Comparison of ENCODE assay signal across 11 cellular contexts in the genomic region with DNA sequence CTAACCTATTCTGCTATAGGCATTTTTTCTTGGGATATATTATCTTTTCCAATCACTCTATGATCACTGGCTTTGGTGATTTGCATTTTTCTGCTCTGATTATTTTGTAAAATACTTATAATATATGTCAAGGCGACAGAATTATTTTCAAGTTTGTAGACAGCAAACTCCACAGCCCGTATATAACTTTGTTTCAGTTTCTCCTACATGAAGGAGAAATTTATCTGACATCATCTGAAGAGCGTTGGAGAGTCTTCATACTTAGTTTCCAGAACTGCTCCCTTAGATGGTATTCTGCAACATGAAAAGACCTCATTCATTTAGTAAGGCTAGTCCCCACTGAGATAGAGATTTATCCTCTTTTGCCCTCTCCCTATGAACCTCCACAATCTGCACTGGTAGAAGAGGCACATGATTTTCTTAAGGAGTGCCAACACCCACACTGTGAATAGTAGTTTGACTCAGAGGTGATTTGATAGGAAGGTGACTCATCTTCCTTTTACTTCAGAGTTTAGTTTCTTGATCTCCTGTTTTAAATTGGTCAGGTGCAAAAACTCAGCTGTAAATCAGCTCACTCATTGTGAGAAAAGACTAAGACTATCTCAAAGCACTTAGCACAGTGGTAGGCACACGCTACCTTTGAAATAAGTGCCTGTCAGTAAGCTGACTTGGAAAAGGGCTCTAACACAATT.
DNase-seq lines count a peak whose midpoint lies in the region; ATAC-seq and TF ChIP-seq lines count a peak whose summit lies in the region.
"Had no signal": no experiment of that assay in that cellular context is flagged by ENCODE, and none has a peak within 500 bp of the region (broad histone marks: within the 10 kb centered on the region; RNA-seq: fewer than 3 reads in every experiment).

No MANE protein-coding gene starts in this region.

- H3K27ac ChIP-seq in OCI-LY3 (ENCODE audit: low read length) (peak overlapping the region; percentile 64), fibroblast of lung (ENCODE audit: insufficient read depth, low read length) (no peak overlapping the region), testis (no peak overlapping the region), uterus (no peak overlapping the region)

- H3K4me3 ChIP-seq in OCI-LY3 (ENCODE audit: low read length) = peak overlapping the region; percentile 48
- H3K4me3 ChIP-seq in fibroblast of lung (replicated peaks in 1 of 4; ENCODE audit: control extremely low read depth in 1 of 4, insufficient read depth in 1 of 4, low read depth in 3 of 4, low read length in 4 of 4) = no peak overlapping the region
- H3K4me3 ChIP-seq in testis = no peak overlapping the region
- no peak overlapping the region for H3K4me3 ChIP-seq in uterus
- H3K4me3 ChIP-seq: lung had no signal

- peaks cover 4% of the 10 kb centered on the region for H3K27me3 Mint-ChIP-seq in activated CD4-positive, alpha-beta T cell treated with anti-CD3 and anti-CD28 coated beads for 36 hours

- H3K9me3 ChIP-seq in OCI-LY3 (ENCODE audit: insufficient read depth, low read length) (0 out of 2 replicates have a peak, but pooled peaks cover 5% of the 10 kb centered on the region), fibroblast of lung (ENCODE audit: control insufficient read depth, insufficient read depth, low read depth, low read length) (no peaks in the 10 kb centered on the region), testis (no peaks in the 10 kb centered on the region), uterus (no peaks in the 10 kb centered on the region)

- 71 to 76% methylated on average over 4 of the region's 4 CpGs for WGBS in testis, 2 donors

- peak; percentile 97 for ATAC-seq in activated CD4-positive, alpha-beta T cell treated with anti-CD3 and anti-CD28 coated beads for 36 hours
- peak; percentile 51 for ATAC-seq in stimulated activated effector memory CD8-positive, alpha-beta T cell treated with anti-CD3 and anti-CD28 coated beads, Interleukin-12 subunit alpha, Interleukin-12 subunit beta, amount 100 ng/mL, for 72 hours

- no peaks in the 10 kb centered on the region for H3K36me3 Mint-ChIP-seq in activated CD4-positive, alpha-beta T cell treated with anti-CD3 and anti-CD28 coated beads for 36 hours (ENCODE audit: low read depth)
- H3K36me3 Mint-ChIP-seq in stimulated activated effector memory CD8-positive, alpha-beta T cell treated with anti-CD3 and anti-CD28 coated beads, Interleukin-12 subunit alpha, Interleukin-12 subunit beta, amount 100 ng/mL, for 72 hours = no peaks in the 10 kb centered on the region

- TF ChIP-seq CTCF in OCI-LY3 (IDR thresholded peaks at IDR 0.05; ENCODE audit: low read depth, low read length) (no peak), fibroblast of lung (conservative IDR thresholded peaks at IDR 0.05 in 1 of 2, IDR thresholded peaks at IDR 0.05 in 1 of 2; ENCODE audit: low read depth in 1 of 2, low read length in 2 of 2) (no peak), testis (IDR thresholded peaks at IDR 0.05) (no peak), uterus (IDR thresholded peaks at IDR 0.05) (no peak)

- H3K4me2 ChIP-seq in OCI-LY3 (ENCODE audit: low read length) = peak overlapping the region; percentile 51
- H3K4me2 ChIP-seq in fibroblast of lung (ENCODE audit: extremely low read depth, insufficient read depth, low read length) = no peak overlapping the region

- H3K79me2 ChIP-seq in OCI-LY3 (ENCODE audit: low read length) (no peaks in the 10 kb centered on the region), fibroblast of lung (ENCODE audit: control insufficient read depth, insufficient read depth, low read length) (no peaks in the 10 kb centered on the region)

- no peak overlapping the region for H3K27ac Mint-ChIP-seq in activated CD4-positive, alpha-beta T cell treated with anti-CD3 and anti-CD28 coated beads for 36 hours
- no peak overlapping the region for H3K27ac Mint-ChIP-seq in stimulated activated effector memory CD8-positive, alpha-beta T cell treated with anti-CD3 and anti-CD28 coated beads, Interleukin-12 subunit alpha, Interleukin-12 subunit beta, amount 100 ng/mL, for 72 hours

- H3K9ac ChIP-seq in OCI-LY3 (ENCODE audit: low read length) = peak overlapping the region; percentile 36; the same call in 1 of the 2 replicates
- H3K9ac ChIP-seq in fibroblast of lung (ENCODE audit: insufficient read depth, low read length) = no peak overlapping the region

- H3K27me3 ChIP-seq in OCI-LY3 (ENCODE audit: low read depth, low read length) (no peaks in the 10 kb centered on the region), fibroblast of lung (ENCODE audit: control insufficient read depth, insufficient read depth, low read length) (no peaks in the 10 kb centered on the region), testis (no peaks in the 10 kb centered on the region), uterus (no peaks in the 10 kb centered on the region)

- DNase-seq in activated CD4-positive, alpha-beta T cell treated with anti-CD3 and anti-CD28 coated beads for 36 hours = no peak
- DNase-seq in activated CD4-positive, alpha-beta T cell treated with anti-CD3 and anti-CD28 coated beads for 48 hours = no peak
- DNase-seq in fibroblast of lung (ENCODE audit: low read depth in 2 of 2) = peak; percentile 45 to 80
- no peak for DNase-seq in stimulated activated effector memory CD8-positive, alpha-beta T cell treated with anti-CD3 and anti-CD28 coated beads, Interleukin-12 subunit alpha, Interleukin-12 subunit beta, amount 100 ng/mL, for 72 hours (ENCODE audit: low spot score in 2 of 2)
- no peak for DNase-seq in NCI-H2107 treated with DMSO at 0.1 percent for 48 hours (lab: John Stamatoyannopoulos, UW; ENCODE audit: unreplicated experiment)
- no peak for DNase-seq in testis
- DNase-seq in uterus = no peak
- DNase-seq: aorta, NCI-H1436 had no signal

- no peaks in the 10 kb centered on the region for H4K20me1 ChIP-seq in OCI-LY3 (ENCODE audit: insufficient read depth, low read length)
- H4K20me1 ChIP-seq in fibroblast of lung (ENCODE audit: control insufficient read depth, extremely low read depth, insufficient read depth, low read length) = no peaks in the 10 kb centered on the region

- no peak overlapping the region for H3K4me3 Mint-ChIP-seq in activated CD4-positive, alpha-beta T cell treated with anti-CD3 and anti-CD28 coated beads for 36 hours
- H3K4me3 Mint-ChIP-seq in stimulated activated effector memory CD8-positive, alpha-beta T cell treated with anti-CD3 and anti-CD28 coated beads, Interleukin-12 subunit alpha, Interleukin-12 subunit beta, amount 100 ng/mL, for 72 hours = no peak overlapping the region

- TF ChIP-seq POLR2A in testis (IDR thresholded peaks at IDR 0.05) = no peak
- TF ChIP-seq POLR2A in uterus (IDR thresholded peaks at IDR 0.05) = no peak

- H2AFZ ChIP-seq in OCI-LY3 (ENCODE audit: low read depth, low read length) (peak overlapping the region; percentile 18; the same call in 1 of the 2 replicates), fibroblast of lung (ENCODE audit: low read length) (no peak overlapping the region)

- peaks cover 9% of the 10 kb centered on the region for H3K4me1 Mint-ChIP-seq in activated CD4-positive, alpha-beta T cell treated with anti-CD3 and anti-CD28 coated beads for 36 hours
- no peaks in the 10 kb centered on the region for H3K4me1 Mint-ChIP-seq in stimulated activated effector memory CD8-positive, alpha-beta T cell treated with anti-CD3 and anti-CD28 coated beads, Interleukin-12 subunit alpha, Interleukin-12 subunit beta, amount 100 ng/mL, for 72 hours

- H3K4me1 ChIP-seq in OCI-LY3 (ENCODE audit: low read length) = peaks cover 27% of the 10 kb centered on the region
- no peaks in the 10 kb centered on the region for H3K4me1 ChIP-seq in fibroblast of lung (ENCODE audit: control insufficient read depth, extremely low read depth, insufficient read depth, low read length)
- no peaks in the 10 kb centered on the region for H3K4me1 ChIP-seq in testis
- no peaks in the 10 kb centered on the region for H3K4me1 ChIP-seq in uterus

- intact Hi-C loops in activated CD4-positive, alpha-beta T cell treated with anti-CD3 and anti-CD28 coated beads for 36 hours (cut with DNase I, micrococcal nuclease) = loop anchor here in 1 of 2 experiments (1.0 kb wide), 1 partner anchor 473 kb away; no protein-coding TSS in a partner anchor
- intact Hi-C loops in testis (cut with DNase I; ENCODE audit: low total_unique reads) = no loop called here
- intact Hi-C loops in uterus (cut with DNase I; ENCODE audit: low total_unique reads) = no loop called here

- H3K9me3 Mint-ChIP-seq in activated CD4-positive, alpha-beta T cell treated with anti-CD3 and anti-CD28 coated beads for 36 hours (ENCODE audit: low read depth) = peaks cover 6% of the 10 kb centered on the region
- peaks cover 10% of the 10 kb centered on the region for H3K9me3 Mint-ChIP-seq in stimulated activated effector memory CD8-positive, alpha-beta T cell treated with anti-CD3 and anti-CD28 coated beads, Interleukin-12 subunit alpha, Interleukin-12 subunit beta, amount 100 ng/mL, for 72 hours

- H3K36me3 ChIP-seq in OCI-LY3 (replicated peaks; ENCODE audit: low read depth, low read length) (peaks cover 3% of the 10 kb centered on the region), fibroblast of lung (ENCODE audit: control insufficient read depth, insufficient read depth, low read length) (no peaks in the 10 kb centered on the region), testis (ENCODE audit: low read depth, missing control alignments) (no peaks in the 10 kb centered on the region), uterus (no peaks in the 10 kb centered on the region)

- CTCF ChIA-PET in activated CD4-positive, alpha-beta T cell treated with anti-CD3 and anti-CD28 coated beads for 36 hours (lab: Charles Lee) = interaction anchor here (0.6 kb wide), 1 partner anchor 759 kb away, joined by 4 read pairs; no protein-coding TSS in a partner anchor

- POLR2A ChIA-PET in activated CD4-positive, alpha-beta T cell treated with anti-CD3 and anti-CD28 coated beads for 36 hours (lab: Charles Lee) = no interaction called here

Comparison
In these comparisons a context has a peak if more than half of its experiments do, and no peak if none do; other contexts are left out.
1. DNase-seq: peak in fibroblast of lung (2 of 2); none in activated CD4-positive, alpha-beta T cell treated with anti-CD3 and anti-CD28 coated beads for 36 hours (single experiment), activated CD4-positive, alpha-beta T cell treated with anti-CD3 and anti-CD28 coated beads for 48 hours (single experiment), stimulated activated effector memory CD8-positive, alpha-beta T cell treated with anti-CD3 and anti-CD28 coated beads, Interleukin-12 subunit alpha, Interleukin-12 subunit beta, amount 100 ng/mL, for 72 hours (0 of 2), NCI-H2107 treated with DMSO at 0.1 percent for 48 hours (single experiment), testis (single experiment) and uterus (0 of 2).